Comparison of ENCODE assay signal across 20 cellular contexts in the genomic region with DNA sequence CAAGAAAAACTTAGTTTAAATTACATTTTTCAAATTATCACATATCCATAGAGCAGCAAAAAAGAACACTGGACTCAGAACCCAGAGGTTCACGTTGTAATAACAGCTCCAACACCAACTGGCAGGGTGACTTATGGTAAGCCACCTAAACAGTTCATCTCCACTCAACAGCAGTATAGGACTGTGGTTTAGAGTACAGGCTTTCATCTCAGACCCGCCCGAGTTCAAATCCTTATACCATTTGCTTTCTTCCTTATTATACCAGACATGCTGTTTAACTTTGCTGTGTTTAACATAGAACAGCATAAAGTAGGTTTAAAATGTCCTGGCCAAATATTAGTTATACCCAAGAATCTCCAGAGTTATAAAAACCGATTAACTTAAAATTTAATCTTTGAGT.
"Had no signal": no experiment of that assay in that cellular context is flagged by ENCODE, and none has a peak within 500 bp of the region (broad histone marks: within the 10 kb centered on the region; RNA-seq: fewer than 3 reads in every experiment).

No MANE protein-coding gene starts in this region.

- H3K36me3 ChIP-seq: neutrophil, thoracic aorta had no signal

- ATAC-seq: effector memory CD8-positive, alpha-beta T cell; foreskin keratinocyte; left cardiac atrium; left ventricle myocardium superior; sciatic nerve had no signal

- H3K36me3 Mint-ChIP-seq: naive B cell had no signal

- H3K9me3 Mint-ChIP-seq: dendritic cell treated with granulocyte-macrophage colony-stimulating factor and Interleukin-4, amounts not matched to agents 40 ng/mL and 50 ng/mL, for 4 days; effector memory CD8-positive, alpha-beta T cell; naive B cell; type B pancreatic cell had no signal

- H3K27me3 ChIP-seq: foreskin keratinocyte, neutrophil, stomach had no signal

- H3K27ac Mint-ChIP-seq: dendritic cell treated with granulocyte-macrophage colony-stimulating factor and Interleukin-4, amounts not matched to agents 40 ng/mL and 50 ng/mL, for 4 days; effector memory CD8-positive, alpha-beta T cell; naive B cell; type B pancreatic cell had no signal

- H3K4me3 Mint-ChIP-seq: dendritic cell treated with granulocyte-macrophage colony-stimulating factor and Interleukin-4, amounts not matched to agents 40 ng/mL and 50 ng/mL, for 4 days; effector memory CD8-positive, alpha-beta T cell; naive B cell; type B pancreatic cell had no signal

- H3K9me3 ChIP-seq: neutrophil, stomach, thoracic aorta had no signal

- H3K27ac ChIP-seq: foreskin keratinocyte, neutrophil, stomach, thoracic aorta had no signal

- H3K4me1 ChIP-seq: foreskin keratinocyte had no signal

- H3K4me3 ChIP-seq: lung, stomach, thoracic aorta had no signal

- H3K27me3 Mint-ChIP-seq: dendritic cell treated with granulocyte-macrophage colony-stimulating factor and Interleukin-4, amounts not matched to agents 40 ng/mL and 50 ng/mL, for 4 days; effector memory CD8-positive, alpha-beta T cell; naive B cell; type B pancreatic cell had no signal

- DNase-seq: effector memory CD8-positive, alpha-beta T cell; foreskin keratinocyte; kidney; left cardiac atrium; left ventricle myocardium superior; mesenchymal stem cell; midbrain; naive B cell; posterior cingulate gyrus; stimulated activated CD4-positive, alpha-beta T cell treated with anti-CD3 and anti-CD28 coated beads, Interleukin-2, amount 100 ng/mL, for 24 hours; stimulated activated CD4-positive, alpha-beta T cell treated with anti-CD3 and anti-CD28 coated beads, Interleukin-4, amount 100 ng/mL, for 4 hours; stimulated activated naive CD4-positive, alpha-beta T cell; stomach; substantia nigra had no signal
